Comparison of ENCODE assay signal across 8 cellular contexts in genomic region chr5:115544371-115545064, GRCh38. TPM values are rescaled to one million over a fixed set of nuclear protein-coding genes. Genes with fewer than 3 reads are reported as not detected.
DNase-seq lines count a peak whose midpoint lies in the region; ATAC-seq lines count a peak whose summit lies in the region.

TSS of gene FEM1C (minus strand) at chr5:115544775. CDS start at chr5:115543493, 1,282 bp downstream.

- peak; percentile 91 to 98 (median 95) for DNase-seq in CD8-positive, alpha-beta memory T cell
- DNase-seq in HS-5 (ENCODE audit: low read depth) (peak; percentile 76), memory B cell (ENCODE audit: low spot score in 2 of 2) (peak; percentile 93 to 95)
- peak; percentile 97 for DNase-seq in NK-92 treated with Interleukin-12 subunit alpha and Interleukin-12 subunit beta, amount 100 ng/mL, for 24 hours (lab: John Stamatoyannopoulos, UW)
- peak; percentile 92 to 94 (median 93) for DNase-seq in effector memory CD4-positive, alpha-beta T cell
- DNase-seq in stimulated activated CD8-positive, alpha-beta memory T cell treated with anti-CD3 and anti-CD28 coated beads, Interleukin-12 subunit alpha, Interleukin-12 subunit beta, amount 100 ng/mL, for 24 hours (ENCODE audit: extremely low read depth): peak; percentile 99

- peak within 1 kb of the TSS; percentile 74 for H3K4me3 ChIP-seq in CD8-positive, alpha-beta memory T cell (ENCODE audit: low read length)
- H3K4me3 ChIP-seq in effector memory CD4-positive, alpha-beta T cell (ENCODE audit: insufficient read depth, low read depth, low read length, poor library complexity, severe bottlenecking): peak within 1 kb of the TSS; percentile 98

- H3K27me3 ChIP-seq in CD8-positive, alpha-beta memory T cell (ENCODE audit: insufficient read depth, low read length, poor library complexity, severe bottlenecking): no peaks in the 10 kb centered on the region
- H3K27me3 ChIP-seq in effector memory CD4-positive, alpha-beta T cell (replicated peaks; ENCODE audit: control insufficient read depth, insufficient read depth, low read length, poor library complexity, severe bottlenecking): no peaks in the 10 kb centered on the region

- H3K4me3 Mint-ChIP-seq in CD8-positive, alpha-beta memory T cell: peak within 1 kb of the TSS; percentile 94 to 100 (median 97)
- peak within 1 kb of the TSS; percentile 97 for H3K4me3 Mint-ChIP-seq in memory B cell

- H3K4me1 ChIP-seq in CD8-positive, alpha-beta memory T cell (ENCODE audit: insufficient read depth, low read length): peaks cover 45% of the 10 kb centered on the region
- peaks cover 24% of the 10 kb centered on the region for H3K4me1 ChIP-seq in effector memory CD4-positive, alpha-beta T cell (ENCODE audit: control insufficient read depth, insufficient read depth, low read length, poor library complexity, severe bottlenecking)

- peaks cover 4% of the 10 kb centered on the region for H3K36me3 ChIP-seq in CD8-positive, alpha-beta memory T cell (ENCODE audit: insufficient read depth, low read length)
- H3K36me3 ChIP-seq in effector memory CD4-positive, alpha-beta T cell (ENCODE audit: control insufficient read depth, insufficient read depth, low read length): no peaks in the 10 kb centered on the region

- ATAC-seq in GM19468 (IDR thresholded peaks at IDR 0.05; ENCODE audit: extremely low read depth, unreplicated experiment): peak; percentile 97
- peak; percentile 87 for ATAC-seq in memory B cell (ENCODE audit: low read depth)

- peaks cover 0 to 6% (median 0%) of the 10 kb centered on the region in 5 donors for H3K9me3 Mint-ChIP-seq in CD8-positive, alpha-beta memory T cell
- no peaks in the 10 kb centered on the region for H3K9me3 Mint-ChIP-seq in memory B cell

- H3K27me3 Mint-ChIP-seq in CD8-positive, alpha-beta memory T cell: peaks cover 0 to 2% of the 10 kb centered on the region in 2 donors
- H3K27me3 Mint-ChIP-seq in memory B cell: no peaks in the 10 kb centered on the region

- CTCF ChIA-PET in CD8-positive, alpha-beta memory T cell (lab: Charles Lee): interaction anchor here (0.7 to 1.5 kb wide), 3 partner anchors 27 to 295 kb away, joined by 3 to 6 read pairs (median 5); no protein-coding TSS in a partner anchor
- CTCF ChIA-PET in activated CD8-positive, alpha-beta memory T cell treated with anti-CD3 and anti-CD28 coated beads for 36 hours (lab: Charles Lee): interaction anchor here (2.3 kb wide), 1 partner anchor 10 kb away, joined by 7 read pairs; no protein-coding TSS in a partner anchor

- H3K4me1 Mint-ChIP-seq in CD8-positive, alpha-beta memory T cell: peaks cover 47 to 52% (median 51%) of the 10 kb centered on the region in 3 donors
- H3K4me1 Mint-ChIP-seq in memory B cell: peaks cover 29% of the 10 kb centered on the region

- no peaks in the 10 kb centered on the region for H3K9me3 ChIP-seq in CD8-positive, alpha-beta memory T cell (ENCODE audit: low read length)
- H3K9me3 ChIP-seq in effector memory CD4-positive, alpha-beta T cell (ENCODE audit: control insufficient read depth, low read length): peaks cover 7% of the 10 kb centered on the region

- H3K27ac ChIP-seq in CD8-positive, alpha-beta memory T cell (ENCODE audit: low read depth, low read length): peak within 1 kb of the TSS; percentile 91
- H3K27ac ChIP-seq in effector memory CD4-positive, alpha-beta T cell (ENCODE audit: insufficient read depth, low read length, poor library complexity, severe bottlenecking): peak within 1 kb of the TSS; percentile 94

- H3K27ac Mint-ChIP-seq in CD8-positive, alpha-beta memory T cell: peak within 1 kb of the TSS; percentile 93 to 100 (median 98)
- H3K27ac Mint-ChIP-seq in memory B cell: peak within 1 kb of the TSS; percentile 96

- H3K36me3 Mint-ChIP-seq in CD8-positive, alpha-beta memory T cell: peaks cover 8 to 44% (median 8%) of the 10 kb centered on the region in 3 donors
- peaks cover 7% of the 10 kb centered on the region for H3K36me3 Mint-ChIP-seq in memory B cell

- POLR2A ChIA-PET in CD8-positive, alpha-beta memory T cell (lab: Charles Lee): interaction anchor here (0.6 to 2.1 kb wide), 8 partner anchors 10 to 282 kb away, joined by 3 to 16 read pairs (median 4); partner anchors contain the start of gene TMED7
- POLR2A ChIA-PET in activated CD8-positive, alpha-beta memory T cell treated with anti-CD3 and anti-CD28 coated beads for 36 hours (lab: Charles Lee): interaction anchor here (0.8 to 1.5 kb wide), 5 partner anchors 58 to 297 kb away, joined by 3 to 11 read pairs (median 4); partner anchors contain the start of genes AP3S1, ATG12 and TICAM2

RNA-seq across cellular contexts. Expression of gene FEM1C, which starts in this region (rescaled TPM):
- total RNA-seq in CD8-positive, alpha-beta memory T cell: 10 to 100 TPM; 14.1 to 14.7 TPM
- polyA plus RNA-seq in CD8-positive, alpha-beta memory T cell: 2.9 TPM
- 10 to 100 TPM; 13.9 to 14.0 TPM for total RNA-seq in activated CD8-positive, alpha-beta memory T cell treated with anti-CD3 and anti-CD28 coated beads for 36 hours

Comparison
In these comparisons a context has a peak if more than half of its experiments do, and no peak if none do; other contexts are left out.
1. Peak in every context shown above with its lines: DNase-seq, ATAC-seq, H3K4me3 ChIP-seq and H3K27ac ChIP-seq.